In genomic region chr19:14347999-14348889, GRCh38 we compare ENCODE assay signal across 8 cellular contexts. TPM values are rescaled to one million over a fixed set of nuclear protein-coding genes. Genes with fewer than 3 reads are reported as not detected.
DNase-seq lines count a peak whose midpoint lies in the region; ATAC-seq and TF ChIP-seq lines count a peak whose summit lies in the region.

No MANE protein-coding gene starts in this region.

- no peaks in the 10 kb centered on the region for H3K9me3 ChIP-seq in HCT116 (ENCODE audit: control insufficient read depth in 1 of 2, insufficient read depth in 1 of 2, low read depth in 1 of 2, low read length in 2 of 2)
- H3K9me3 ChIP-seq in left ventricle myocardium inferior (replicated peaks), result no peaks in the 10 kb centered on the region

- ATAC-seq in HCT116 (peak; percentile 82), sciatic nerve (peak; percentile 94), HG02970 (IDR thresholded peaks at IDR 0.05; ENCODE audit: low FRiP score, unreplicated experiment) (no peak)

- H3K4me1 ChIP-seq in HCT116 (ENCODE audit: control insufficient read depth in 1 of 2, insufficient read depth in 2 of 2, low read length in 2 of 2), result peaks cover 10 to 21% of the 10 kb centered on the region in 2 experiments
- H3K4me1 ChIP-seq in left ventricle myocardium inferior, result peaks cover 8% of the 10 kb centered on the region

- H3K27ac ChIP-seq in HCT116 (ENCODE audit: low read depth, low read length), result peak overlapping the region; percentile 10; the same call in 1 of the 2 replicates
- H3K27ac ChIP-seq in left ventricle myocardium inferior (replicated peaks), result no peak overlapping the region

- TF ChIP-seq RAD21 in HCT116 (IDR thresholded peaks at IDR 0.05; ENCODE audit: low read depth), result peak; percentile 99

- no peaks in the 10 kb centered on the region for H3K79me2 ChIP-seq in HCT116 (ENCODE audit: insufficient read depth, low read length)

- DNase-seq in BJ (ENCODE audit: low read depth), result no peak
- DNase-seq in HCT116 (ENCODE audit: low read depth, low spot score), result no peak
- peak; percentile 56 for DNase-seq in SK-MEL-5 (ENCODE audit: low read depth, low spot score)
- peak; percentile 18 for DNase-seq in activated naive CD8-positive, alpha-beta T cell treated with anti-CD3 and anti-CD28 coated beads, Interleukin-2, amount 50 U/mL, for 16 hours (ENCODE audit: low read depth, low spot score)
- DNase-seq in left ventricle myocardium inferior, result peak; percentile 62
- peak; percentile 79 for DNase-seq in sciatic nerve (ENCODE audit: low spot score)
- DNase-seq in SW 1271 (lab: John Stamatoyannopoulos, UW), result no peak

- in situ Hi-C loops in SK-MEL-5 (cut with HindIII; ENCODE audit: low pct_unique_long_range_greater_than_20kb, low sequenced_read_pairs), result no loop called here

- H3K9ac ChIP-seq in HCT116 (ENCODE audit: low read length), result peak overlapping the region; percentile 54

- peak overlapping the region; percentile 80 for H3K4me2 ChIP-seq in HCT116 (ENCODE audit: low read length)

- POLR2A ChIA-PET in BJ (lab: Charles Lee), result no interaction called here
- POLR2A ChIA-PET in HCT116 (lab: Charles Lee), result interaction anchor here (0.6 to 1.0 kb wide), 5 partner anchors 11 to 511 kb away, joined by 3 read pairs; no protein-coding TSS in a partner anchor

- TF ChIP-seq POLR2A in HCT116 (IDR thresholded peaks at IDR 0.05; ENCODE audit: borderline replicate concordance, extremely low read depth, insufficient read depth, insufficient read length), result no peak

- H3K4me3 ChIP-seq in BJ (ENCODE audit: low read depth, low read length), result peak overlapping the region; percentile 32
- H3K4me3 ChIP-seq in HCT116 (replicated peaks in 1 of 2; ENCODE audit: low read depth in 1 of 2, low read length in 2 of 2), result peak overlapping the region; percentile 30 to 39
- H3K4me3 ChIP-seq in left ventricle myocardium inferior, result peak overlapping the region; percentile 47

- H3K27me3 ChIP-seq in BJ (ENCODE audit: control insufficient read depth, insufficient read depth, low read length) (peaks cover 8% of the 10 kb centered on the region), HCT116 (ENCODE audit: insufficient read depth, low read length) (no peaks in the 10 kb centered on the region), left ventricle myocardium inferior (ENCODE audit: low read depth) (peaks cover 20% of the 10 kb centered on the region)

- CTCF ChIA-PET in BJ (lab: Yijun Ruan, JAX) (interaction anchor here (0.7 to 3.6 kb wide), 45 partner anchors 8 to 386 kb away, joined by 3 to 52 read pairs (median 5); partner anchors contain the start of genes ADGRE5, ADGRL1 and ASF1B), HCT116 (lab: Charles Lee) (interaction anchor here (0.5 to 2.6 kb wide), 18 partner anchors 11 to 291 kb away, joined by 3 to 32 read pairs (median 4); partner anchors contain the start of genes ADGRE5 and ASF1B)

- intact Hi-C loops in HCT116 (cut with micrococcal nuclease) (loop anchor here (1.0 kb wide), 2 partner anchors 152 to 200 kb away; no protein-coding TSS in a partner anchor), left ventricle myocardium inferior (cut with micrococcal nuclease) (loop anchor here (5.0 kb wide), 1 partner anchor 151 kb away; no protein-coding TSS in a partner anchor), sciatic nerve (cut with DNase I) (no loop called here)

- H2AFZ ChIP-seq in HCT116 (ENCODE audit: low read depth, low read length, poor library complexity, severe bottlenecking), result peak overlapping the region; percentile 51

- H3K9me2 ChIP-seq in HCT116 (ENCODE audit: insufficient read depth), result no peaks in the 10 kb centered on the region

- no peaks in the 10 kb centered on the region for H4K20me1 ChIP-seq in HCT116 (ENCODE audit: insufficient read depth)

- RAD21 ChIA-PET in HCT116 (lab: Charles Lee; ENCODE audit: low non-redundant PET in 1 of 2, low total read pairs in 2 of 2, uncharacterized antibody in 2 of 2, unreplicated experiment in 2 of 2), result interaction anchor here (0.9 to 1.9 kb wide), 7 partner anchors 15 to 212 kb away, joined by 3 to 13 read pairs (median 4); partner anchors contain the start of genes ASF1B (in 2 of the 2) and ADGRE5 (in 1 of the 2)

- BruUV-seq in HCT116 (replicated peaks; lab: Mats Ljungman, UMichigan), result no TSS peak

- TF ChIP-seq CTCF in BJ (IDR thresholded peaks at IDR 0.05; ENCODE audit: insufficient read depth, low read depth, low read length), result peak; percentile 100
- peak; percentile 96 to 98 (median 97) for TF ChIP-seq CTCF in HCT116 (IDR thresholded peaks at IDR 0.05 in 2 of 3, conservative IDR thresholded peaks at IDR 0.05 in 1 of 3; ENCODE audit: borderline replicate concordance in 1 of 3, insufficient read depth in 1 of 3, low read depth in 2 of 3, low read length in 2 of 3)
- peak; percentile 98 for TF ChIP-seq CTCF in left ventricle myocardium inferior (IDR thresholded peaks at IDR 0.05; ENCODE audit: borderline replicate concordance)

- H3K36me3 ChIP-seq in BJ (ENCODE audit: control insufficient read depth, insufficient read depth, low read length) (no peaks in the 10 kb centered on the region), HCT116 (ENCODE audit: control insufficient read depth in 1 of 2, insufficient read depth in 2 of 2, low read length in 2 of 2) (no peaks in the 10 kb centered on the region), left ventricle myocardium inferior (no peaks in the 10 kb centered on the region)

TF ChIP-seq in HCT116, 20 proteins besides CTCF, POLR2A, EP300 and RAD21:
- TF ChIP-seq EZH2phosphoT487 (IDR thresholded peaks at IDR 0.05; ENCODE audit: borderline replicate concordance) (no peak), CBX3 (IDR thresholded peaks at IDR 0.05; ENCODE audit: low read depth) (no peak), ZFX (IDR thresholded peaks at IDR 0.05) (no peak), MAX (IDR thresholded peaks at IDR 0.05) (no peak), CEBPB (IDR thresholded peaks at IDR 0.05; ENCODE audit: low read depth) (no peak), ZNF274 (IDR thresholded peaks at IDR 0.05; ENCODE audit: low read depth, low read length) (no peak), EGR1 (IDR thresholded peaks at IDR 0.05; ENCODE audit: low read depth) (peak; percentile 47; the same call in 1 of the 2 replicates), ELF1 (IDR thresholded peaks at IDR 0.05; ENCODE audit: borderline replicate concordance, low read depth) (no peak), SIN3A (IDR thresholded peaks at IDR 0.05; ENCODE audit: low read depth) (no peak)

RNA-seq across cellular contexts. Expression of gene ADGRE5, which starts 33.0 kb away (rescaled TPM):
- polyA plus RNA-seq in BJ (2011; rRNA removed), result 27.1 and 64.4 TPM in 2 replicates
- 30.7 and 36.9 TPM in 2 replicates for polyA minus RNA-seq in BJ (2011; rRNA and poly(A)+ RNA removed)
- total RNA-seq in HCT116 (2021; ENCODE audit: unreplicated experiment) (98.1 TPM), left ventricle myocardium inferior (32.7 TPM), sciatic nerve (38.7 TPM)
- 127 and 132 TPM in 2 replicates for polyA plus RNA-seq in HCT116 (2012)
- total RNA-seq in SK-MEL-5 (2014; rRNA removed; shearing (Covaris generic)), result 11.3 and 14.2 TPM in 2 replicates
- 65.0 and 91.2 TPM in 2 replicates for polyA plus RNA-seq in SK-MEL-5 (2015; cell fraction: cytosol; rRNA removed)
- 45.5 and 96.8 TPM in 2 replicates for polyA plus RNA-seq in SK-MEL-5 (2015; cell fraction: nucleus; rRNA removed)

Comparison
In these comparisons a context has a peak if more than half of its experiments do, and no peak if none do; other contexts are left out.
1. DNase-seq: peak in SK-MEL-5 (single experiment), activated naive CD8-positive, alpha-beta T cell treated with anti-CD3 and anti-CD28 coated beads, Interleukin-2, amount 50 U/mL, for 16 hours (single experiment), left ventricle myocardium inferior (single experiment) and sciatic nerve (single experiment); none in BJ (single experiment), HCT116 (single experiment) and SW 1271 (0 of 2).
2. Peak in every context shown above with its lines, with median percentiles within 50 percentile points of each other: H3K4me3 ChIP-seq and CTCF ChIP-seq.